ENCODE assay signal across 8 cellular contexts in the genomic region with DNA sequence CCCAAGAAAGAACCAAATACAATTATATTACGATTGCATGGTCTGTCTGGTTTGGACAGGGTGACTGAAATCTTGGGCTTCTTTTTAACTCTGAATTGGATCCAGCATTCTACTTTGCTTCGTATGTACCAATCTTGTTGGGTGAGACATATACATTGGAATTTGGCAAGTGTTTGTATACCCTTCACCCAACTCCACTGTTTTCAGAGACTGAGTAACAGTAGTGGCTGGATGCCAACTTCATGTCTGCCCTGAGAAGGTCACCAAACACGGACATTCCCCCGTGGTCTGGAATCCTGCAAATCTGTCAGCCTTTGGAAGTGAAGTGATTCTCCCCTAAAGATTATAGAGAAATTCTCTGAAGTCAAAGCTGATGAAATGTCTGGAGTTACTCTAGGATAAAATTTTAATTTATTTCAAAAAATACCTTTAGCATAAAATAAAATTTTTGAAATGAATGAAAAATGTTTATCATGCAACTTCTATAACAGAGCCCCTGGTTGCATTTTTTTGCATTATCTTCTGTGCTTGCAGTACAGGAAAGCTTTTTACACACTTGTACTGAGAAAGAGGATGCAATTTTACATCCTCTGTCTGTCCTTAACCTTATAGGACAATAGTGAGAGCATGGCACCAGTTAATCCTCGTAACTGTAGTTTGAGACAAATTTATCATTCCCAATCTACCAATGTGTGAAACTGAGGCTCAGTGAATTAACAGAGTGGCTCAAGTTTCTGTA.
DNase-seq lines count a peak whose midpoint lies in the region; ATAC-seq, FAIRE-seq and TF ChIP-seq lines count a peak whose summit lies in the region.
"Had no signal": no experiment of that assay in that cellular context is flagged by ENCODE, and none has a peak within 500 bp of the region (broad histone marks: within the 10 kb centered on the region; RNA-seq: fewer than 3 reads in every experiment).

No MANE protein-coding gene starts in this region.

- peak overlapping the region; percentile 73 for H3K4me2 ChIP-seq in skeletal muscle satellite cell (ENCODE audit: low read length)

- no peak overlapping the region for H3K4me3 Mint-ChIP-seq in type B pancreatic cell

- TF ChIP-seq CTCF in HFF-Myc (IDR thresholded peaks at IDR 0.05; ENCODE audit: low read depth, low read length, missing control alignments) = no peak
- no peak for TF ChIP-seq CTCF in foreskin fibroblast (IDR thresholded peaks at IDR 0.05; ENCODE audit: low read depth, low read length)
- no peak for TF ChIP-seq CTCF in type B pancreatic cell (conservative IDR thresholded peaks at IDR 0.05)

- peak overlapping the region; percentile 84 for H3K9ac ChIP-seq in skeletal muscle satellite cell (ENCODE audit: low read depth, low read length)

- no peak overlapping the region for H3K27ac Mint-ChIP-seq in type B pancreatic cell

- H3K4me1 ChIP-seq in skeletal muscle satellite cell (ENCODE audit: control insufficient read depth, insufficient read depth, low read length) = peaks cover 36% of the 10 kb centered on the region

- H3K4me3 ChIP-seq in HFF-Myc (replicated peaks; ENCODE audit: low read depth, low read length) (no peak overlapping the region), foreskin fibroblast (ENCODE audit: low read depth in 1 of 2, low read length in 2 of 2) (no peak overlapping the region), skeletal muscle satellite cell (ENCODE audit: low read length) (peak overlapping the region; percentile 30)

- TF ChIP-seq POLR2A in GM12891 (IDR thresholded peaks at IDR 0.05; ENCODE audit: low read depth, low read length) = no peak

- DNase-seq in HFF-Myc (ENCODE audit: extremely low read depth, low read depth) (peak; percentile 78), foreskin fibroblast (peak; percentile 98), type B pancreatic cell (ENCODE audit: extremely low spot score, unreplicated experiment) (no peak), NCI-H82 treated with DMSO at 0.1 percent for 48 hours (lab: John Stamatoyannopoulos, UW; ENCODE audit: unreplicated experiment) (no peak), GM12891 (ENCODE audit: insufficient read length, low spot score) (no peak)
- DNase-seq: NCI-H1092 had no signal

- no peak for FAIRE-seq in GM12891 (lab: Jason Lieb, UNC)

- no peaks in the 10 kb centered on the region for H3K4me1 Mint-ChIP-seq in type B pancreatic cell (ENCODE audit: unreplicated experiment)

- ATAC-seq in SK-N-SH treated with all-trans-retinoic acid at 6 μM for 48 hours = peak; percentile 88

- no peaks in the 10 kb centered on the region for H3K36me3 Mint-ChIP-seq in type B pancreatic cell

- H3K27me3 Mint-ChIP-seq in type B pancreatic cell = peaks cover 11% of the 10 kb centered on the region

- no peaks in the 10 kb centered on the region for H3K9me3 ChIP-seq in skeletal muscle satellite cell (replicated peaks; ENCODE audit: low read length)

- no peaks in the 10 kb centered on the region for H3K9me3 Mint-ChIP-seq in type B pancreatic cell

- no peaks in the 10 kb centered on the region for H3K27me3 ChIP-seq in skeletal muscle satellite cell (ENCODE audit: control insufficient read depth, insufficient read depth, low read length)

- H3K36me3 ChIP-seq in skeletal muscle satellite cell (ENCODE audit: insufficient read depth, low read length) = no peaks in the 10 kb centered on the region

TF ChIP-seq in SK-N-SH treated with all-trans-retinoic acid at 6 μM for 48 hours, 23 proteins besides CTCF, POLR2A, EP300 and RAD21 (continues in another document):
- TF ChIP-seq, protein P1, sequence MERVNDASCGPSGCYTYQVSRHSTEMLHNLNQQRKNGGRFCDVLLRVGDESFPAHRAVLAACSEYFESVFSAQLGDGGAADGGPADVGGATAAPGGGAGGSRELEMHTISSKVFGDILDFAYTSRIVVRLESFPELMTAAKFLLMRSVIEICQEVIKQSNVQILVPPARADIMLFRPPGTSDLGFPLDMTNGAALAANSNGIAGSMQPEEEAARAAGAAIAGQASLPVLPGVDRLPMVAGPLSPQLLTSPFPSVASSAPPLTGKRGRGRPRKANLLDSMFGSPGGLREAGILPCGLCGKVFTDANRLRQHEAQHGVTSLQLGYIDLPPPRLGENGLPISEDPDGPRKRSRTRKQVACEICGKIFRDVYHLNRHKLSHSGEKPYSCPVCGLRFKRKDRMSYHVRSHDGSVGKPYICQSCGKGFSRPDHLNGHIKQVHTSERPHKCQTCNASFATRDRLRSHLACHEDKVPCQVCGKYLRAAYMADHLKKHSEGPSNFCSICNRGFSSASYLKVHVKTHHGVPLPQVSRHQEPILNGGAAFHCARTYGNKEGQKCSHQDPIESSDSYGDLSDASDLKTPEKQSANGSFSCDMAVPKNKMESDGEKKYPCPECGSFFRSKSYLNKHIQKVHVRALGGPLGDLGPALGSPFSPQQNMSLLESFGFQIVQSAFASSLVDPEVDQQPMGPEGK (CRISPR knock-in tag; IDR thresholded peaks at IDR 0.05; ENCODE audit: borderline replicate concordance) = no peak
- no peak for TF ChIP-seq ZNF8 (CRISPR knock-in tag; IDR thresholded peaks at IDR 0.05)
- TF ChIP-seq ISL1 (CRISPR knock-in tag; IDR thresholded peaks at IDR 0.05) = peak; percentile 82
- no peak for TF ChIP-seq ZNF565 (CRISPR knock-in tag; conservative IDR thresholded peaks at IDR 0.05; ENCODE audit: low read depth)
- TF ChIP-seq ZNF70 (CRISPR knock-in tag; IDR thresholded peaks at IDR 0.05) = no peak
- TF ChIP-seq, protein P2, sequence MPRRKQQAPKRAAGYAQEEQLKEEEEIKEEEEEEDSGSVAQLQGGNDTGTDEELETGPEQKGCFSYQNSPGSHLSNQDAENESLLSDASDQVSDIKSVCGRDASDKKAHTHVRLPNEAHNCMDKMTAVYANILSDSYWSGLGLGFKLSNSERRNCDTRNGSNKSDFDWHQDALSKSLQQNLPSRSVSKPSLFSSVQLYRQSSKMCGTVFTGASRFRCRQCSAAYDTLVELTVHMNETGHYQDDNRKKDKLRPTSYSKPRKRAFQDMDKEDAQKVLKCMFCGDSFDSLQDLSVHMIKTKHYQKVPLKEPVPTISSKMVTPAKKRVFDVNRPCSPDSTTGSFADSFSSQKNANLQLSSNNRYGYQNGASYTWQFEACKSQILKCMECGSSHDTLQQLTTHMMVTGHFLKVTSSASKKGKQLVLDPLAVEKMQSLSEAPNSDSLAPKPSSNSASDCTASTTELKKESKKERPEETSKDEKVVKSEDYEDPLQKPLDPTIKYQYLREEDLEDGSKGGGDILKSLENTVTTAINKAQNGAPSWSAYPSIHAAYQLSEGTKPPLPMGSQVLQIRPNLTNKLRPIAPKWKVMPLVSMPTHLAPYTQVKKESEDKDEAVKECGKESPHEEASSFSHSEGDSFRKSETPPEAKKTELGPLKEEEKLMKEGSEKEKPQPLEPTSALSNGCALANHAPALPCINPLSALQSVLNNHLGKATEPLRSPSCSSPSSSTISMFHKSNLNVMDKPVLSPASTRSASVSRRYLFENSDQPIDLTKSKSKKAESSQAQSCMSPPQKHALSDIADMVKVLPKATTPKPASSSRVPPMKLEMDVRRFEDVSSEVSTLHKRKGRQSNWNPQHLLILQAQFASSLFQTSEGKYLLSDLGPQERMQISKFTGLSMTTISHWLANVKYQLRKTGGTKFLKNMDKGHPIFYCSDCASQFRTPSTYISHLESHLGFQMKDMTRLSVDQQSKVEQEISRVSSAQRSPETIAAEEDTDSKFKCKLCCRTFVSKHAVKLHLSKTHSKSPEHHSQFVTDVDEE (CRISPR knock-in tag; IDR thresholded peaks at IDR 0.05) = no peak

TF ChIP-seq in GM12891, 5 proteins besides CTCF, POLR2A, EP300 and RAD21:
- TF ChIP-seq POLR2AphosphoS5 (IDR thresholded peaks at IDR 0.05; ENCODE audit: low read depth, low read length) (no peak), POU2F2 (IDR thresholded peaks at IDR 0.05; ENCODE audit: low read depth, low read length) (no peak), PAX5 (IDR thresholded peaks at IDR 0.05; ENCODE audit: insufficient read depth, low read length, severe bottlenecking) (no peak)
TF ChIP-seq in GM12891: peak in this region for 0.

Comparison
In these comparisons a context has a peak if more than half of its experiments do, and no peak if none do; other contexts are left out.
1. DNase-seq: peak in HFF-Myc (single experiment) and foreskin fibroblast (2 of 2); none in type B pancreatic cell (single experiment), NCI-H82 treated with DMSO at 0.1 percent for 48 hours (single experiment) and GM12891 (single experiment).